Comparison of ENCODE assay signal across 16 cellular contexts in the genomic region with DNA sequence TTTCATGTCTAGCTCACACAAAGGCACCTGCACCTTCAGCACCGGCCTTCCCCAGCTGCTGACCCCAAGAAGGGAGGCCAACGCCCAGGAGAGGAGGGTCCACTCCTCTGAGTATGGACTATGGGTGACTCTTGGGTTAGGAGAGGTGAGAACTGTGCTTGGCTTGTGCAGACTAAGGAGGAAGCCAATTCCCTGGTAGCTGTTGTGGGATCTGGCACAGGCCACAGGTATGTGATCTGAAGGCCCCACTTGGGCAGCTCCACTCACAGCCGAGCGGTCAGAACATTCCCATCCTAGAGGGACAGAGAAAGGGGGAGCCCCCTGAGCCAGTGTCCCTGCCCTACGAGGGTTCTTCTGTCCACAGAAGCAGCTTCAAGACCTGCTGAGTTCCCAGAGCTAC. TPM values are rescaled to one million over a fixed set of nuclear protein-coding genes. Genes with fewer than 3 reads are reported as not detected.
DNase-seq lines count a peak whose midpoint lies in the region; ATAC-seq and TF ChIP-seq lines count a peak whose summit lies in the region.
"Had no signal": no experiment of that assay in that cellular context is flagged by ENCODE, and none has a peak within 500 bp of the region (broad histone marks: within the 10 kb centered on the region; RNA-seq: fewer than 3 reads in every experiment).

No MANE protein-coding gene starts in this region.

- H2AFZ ChIP-seq in PC-3 (ENCODE audit: low read length): no peak overlapping the region

- H3K4me2 ChIP-seq in PC-3 (ENCODE audit: low read length): no peak overlapping the region

- 72% methylated on average over 3 of the region's 5 CpGs for WGBS in esophagus muscularis mucosa

- no peak for TF ChIP-seq POLR2A in esophagus muscularis mucosa (IDR thresholded peaks at IDR 0.05; ENCODE audit: low read depth)

- H3K4me3 ChIP-seq in esophagus muscularis mucosa: no peak overlapping the region
- no peak overlapping the region for H3K4me3 ChIP-seq in mucosa of descending colon
- no peak overlapping the region for H3K4me3 ChIP-seq in thoracic aorta
- H3K4me3 ChIP-seq in PC-3 (ENCODE audit: low read length): no peak overlapping the region
- H3K4me3 ChIP-seq: right lobe of liver, SJSA1 had no signal

- no TSS peak for BruUV-seq in PC-3 (replicated peaks; lab: Mats Ljungman, UMichigan)

- H3K27me3 ChIP-seq in esophagus muscularis mucosa (no peaks in the 10 kb centered on the region), thoracic aorta (replicated peaks; ENCODE audit: insufficient read depth) (no peaks in the 10 kb centered on the region), PC-3 (ENCODE audit: low read length) (peaks cover 7% of the 10 kb centered on the region; the same call in 1 of the 2 replicates)
- H3K27me3 ChIP-seq: BE2C, right lobe of liver had no signal

- CTCF ChIA-PET in PC-3 (lab: Charles Lee): interaction anchor here (0.5 kb wide), 1 partner anchor 721 kb away, joined by 3 read pairs; no protein-coding TSS in a partner anchor

- TF ChIP-seq EP300 in esophagus muscularis mucosa (IDR thresholded peaks at IDR 0.05): no peak

- no peaks in the 10 kb centered on the region for H3F3A ChIP-seq in PC-3 (ENCODE audit: low read length, unreplicated experiment)

- no peaks in the 10 kb centered on the region for H3K79me2 ChIP-seq in PC-3 (ENCODE audit: low read length)

- H3K36me3 ChIP-seq in esophagus muscularis mucosa: no peaks in the 10 kb centered on the region
- H3K36me3 ChIP-seq in mucosa of descending colon (ENCODE audit: low read depth): no peaks in the 10 kb centered on the region
- no peaks in the 10 kb centered on the region for H3K36me3 ChIP-seq in thoracic aorta
- no peaks in the 10 kb centered on the region for H3K36me3 ChIP-seq in PC-3 (ENCODE audit: low read depth, low read length)
- H3K36me3 ChIP-seq: right lobe of liver, SJSA1 had no signal

- intact Hi-C loops in esophagus muscularis mucosa (cut with DNase I) (no loop called here), mucosa of descending colon (cut with DNase I, micrococcal nuclease) (no loop called here), PC-3 (cut with micrococcal nuclease) (no loop called here)

- H3K9me2 ChIP-seq in PC-3 (replicated peaks; ENCODE audit: low read length): no peaks in the 10 kb centered on the region

- peak; percentile 14 for ATAC-seq in mucosa of descending colon
- ATAC-seq in thoracic aorta (ENCODE audit: insufficient number of reproducible peaks, low FRiP score, low read depth): no peak
- ATAC-seq in PC-3: no peak
- ATAC-seq: activated CD8-positive, alpha-beta T cell treated with anti-CD3 and anti-CD28 coated beads, Interleukin-2, amount 10 ng/mL, durations not matched to agents 7 days and 5 days; effector memory CD8-positive, alpha-beta T cell had no signal

- no peak overlapping the region for H3K9ac ChIP-seq in PC-3 (ENCODE audit: low read length)

- H4K20me1 ChIP-seq in PC-3 (ENCODE audit: low read length): no peaks in the 10 kb centered on the region

- POLR2A ChIA-PET in PC-3 (lab: Charles Lee; ENCODE audit: unreplicated experiment): no interaction called here

- DNase-seq in RPMI7951 (ENCODE audit: low read depth): peak; percentile 66
- DNase-seq in esophagus muscularis mucosa (ENCODE audit: extremely low spot score): no peak
- no peak for DNase-seq in mucosa of descending colon
- DNase-seq in thoracic aorta (ENCODE audit: low spot score): no peak
- DNase-seq in amygdala (lab: John Stamatoyannopoulos, UW): no peak
- DNase-seq in PC-3: no peak
- DNase-seq in dedifferentiated amniotic fluid mesenchymal stem cell (ENCODE audit: extremely low spot score): no peak
- DNase-seq in SHP77 (lab: John Stamatoyannopoulos, UW): no peak
- DNase-seq: activated CD8-positive, alpha-beta T cell treated with anti-CD3 and anti-CD28 coated beads, Interleukin-2, amount 10 ng/mL, durations not matched to agents 7 days and 5 days; DND-41; effector memory CD8-positive, alpha-beta T cell; NCI-H2081 treated with DMSO at 0.1 percent for 48 hours had no signal

- H3K9me3 ChIP-seq in esophagus muscularis mucosa (no peaks in the 10 kb centered on the region), mucosa of descending colon (no peaks in the 10 kb centered on the region), thoracic aorta (no peaks in the 10 kb centered on the region), PC-3 (ENCODE audit: low read length) (no peaks in the 10 kb centered on the region)
- H3K9me3 ChIP-seq: BE2C, right lobe of liver, SJSA1 had no signal

- H3K4me1 ChIP-seq in esophagus muscularis mucosa (peaks cover 14 to 24% (median 23%) of the 10 kb centered on the region in 4 donors), mucosa of descending colon (ENCODE audit: low read depth) (no peaks in the 10 kb centered on the region), thoracic aorta (ENCODE audit: control insufficient read depth in 1 of 2, low read depth in 2 of 2) (peaks cover 9 to 30% of the 10 kb centered on the region in 2 donors), PC-3 (ENCODE audit: insufficient read depth, low read length) (no peaks in the 10 kb centered on the region)
- H3K4me1 ChIP-seq: SJSA1 had no signal

- H3K27ac ChIP-seq in esophagus muscularis mucosa (replicated peaks in 1 of 4) (peak overlapping the region; percentile 66 to 78 (median 76)), thoracic aorta (peak overlapping the region; percentile 22 to 72), PC-3 (ENCODE audit: low read length) (no peak overlapping the region)
- H3K27ac ChIP-seq: HL-60, right lobe of liver, SJSA1 had no signal

- no peak for TF ChIP-seq CTCF in esophagus muscularis mucosa (IDR thresholded peaks at IDR 0.05)
- no peak for TF ChIP-seq CTCF in mucosa of descending colon (IDR thresholded peaks at IDR 0.05)
- no peak for TF ChIP-seq CTCF in thoracic aorta (IDR thresholded peaks at IDR 0.05)
- TF ChIP-seq CTCF in PC-3 (conservative IDR thresholded peaks at IDR 0.05; ENCODE audit: low read depth, low read length): no peak

RNA-seq across cellular contexts. Expression of a gene that starts 52.8 kb away (rescaled TPM):
- 62.6 and 72.3 TPM in 2 replicates for total RNA-seq in RPMI7951 (2014; rRNA removed; shearing (Covaris generic))
- 1 to 10 TPM; 3.3 to 6.1 (median 4.5) TPM for total RNA-seq in esophagus muscularis mucosa
- 1 to 10 TPM; 5.4 to 8.5 (median 6.2) TPM for total RNA-seq in mucosa of descending colon
- 1 to 10 TPM; 2.7 to 4.7 TPM for total RNA-seq in thoracic aorta
- total RNA-seq in PC-3 (2014; rRNA removed): 27.2 and 28.9 TPM in 2 replicates
